In the genomic region with DNA sequence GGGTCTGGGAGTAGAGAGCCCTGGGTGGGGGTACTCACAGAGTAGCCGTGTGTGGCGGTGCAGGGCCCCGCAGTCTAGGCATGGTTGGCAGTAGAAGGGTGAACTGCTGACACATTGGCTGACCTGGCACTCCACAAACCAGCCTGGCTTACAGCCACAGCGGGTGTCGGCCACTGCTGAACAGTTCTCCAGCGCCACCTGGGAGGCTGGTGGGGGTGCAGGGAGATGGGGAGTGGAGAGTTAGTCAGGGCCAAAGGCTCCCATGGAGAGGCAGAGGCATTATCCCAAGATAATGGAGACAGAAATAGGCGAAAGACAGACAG, we compare ENCODE assay signal across 11 cellular contexts. TPM values are rescaled to one million over a fixed set of nuclear protein-coding genes. Genes with fewer than 3 reads are reported as not detected.
DNase-seq lines count a peak whose midpoint lies in the region; ATAC-seq, FAIRE-seq and TF ChIP-seq lines count a peak whose summit lies in the region.
"Had no signal": no experiment of that assay in that cellular context is flagged by ENCODE, and none has a peak within 500 bp of the region (broad histone marks: within the 10 kb centered on the region; RNA-seq: fewer than 3 reads in every experiment).

No MANE protein-coding gene starts in this region.

- BruUV-seq in Panc1 (replicated peaks; lab: Mats Ljungman, UMichigan), result no TSS peak

- H3K27me3 Mint-ChIP-seq in GM23338 (ENCODE audit: insufficient read depth, low read depth, poor library complexity) (peaks cover 15% of the 10 kb centered on the region), neural crest cell (ENCODE audit: low read depth) (no peaks in the 10 kb centered on the region)

- POLR2A ChIA-PET in Panc1 (lab: Charles Lee), result no interaction called here

- H3K27ac Mint-ChIP-seq in GM23338 (no peak overlapping the region), neural crest cell (ENCODE audit: unreplicated experiment) (peak overlapping the region; percentile 67)

- H3K4me3 Mint-ChIP-seq in GM23338 (peak overlapping the region; percentile 24; the same call in 2 of the 3 replicates), neural crest cell (no peak overlapping the region)

- H3K4me3 ChIP-seq in GM23338 (no peak overlapping the region), Panc1 (ENCODE audit: low read depth in 2 of 2, low read length in 2 of 2) (no peak overlapping the region)
- H3K4me3 ChIP-seq: HAP-1 had no signal

- H3K4me1 ChIP-seq in GM23338 (ENCODE audit: insufficient read depth) (peaks cover 12% of the 10 kb centered on the region), Panc1 (ENCODE audit: control insufficient read depth, insufficient read depth, low read length) (no peaks in the 10 kb centered on the region; the same call in 1 of the 2 replicates)
- H3K4me1 ChIP-seq: HAP-1 had no signal

- H3K27ac ChIP-seq in GM23338 (ENCODE audit: low read depth) (no peak overlapping the region), Panc1 (ENCODE audit: low read length) (no peak overlapping the region)

- peaks cover 12% of the 10 kb centered on the region; the same call in 1 of the 2 replicates for H3F3A ChIP-seq in GM23338 (replicated peaks; ENCODE audit: low read depth)

- in situ Hi-C loops in Panc1 (cut with HindIII; ENCODE audit: low pct_unique_long_range_greater_than_20kb, low sequenced_read_pairs), result no loop called here

- peak; percentile 1; the same call in 2 of the 3 replicates for ATAC-seq in GM23338
- ATAC-seq in Panc1, result peak; percentile 65
- no peak for ATAC-seq in HG02970 (IDR thresholded peaks at IDR 0.05; ENCODE audit: low FRiP score, unreplicated experiment)
- ATAC-seq in GM21526 (IDR thresholded peaks at IDR 0.05; ENCODE audit: low FRiP score, unreplicated experiment), result no peak

- intact Hi-C loops in Panc1 (cut with micrococcal nuclease; ENCODE audit: unreplicated experiment), result no loop called here

- peaks cover 5% of the 10 kb centered on the region; the same call in 1 of the 2 replicates for H3K27me3 ChIP-seq in GM23338 (ENCODE audit: insufficient read depth)
- no peaks in the 10 kb centered on the region for H3K27me3 ChIP-seq in Panc1 (ENCODE audit: control insufficient read depth, insufficient read depth, low read length)

- TF ChIP-seq CTCF in GM23338 (conservative IDR thresholded peaks at IDR 0.05; ENCODE audit: low read depth in 2 of 2) (peak in 1 of 2 experiments; percentile 46; a peak in 2 of 4 replicates), Panc1 (IDR thresholded peaks at IDR 0.05) (no peak; the same call in 1 of the 2 replicates), neural crest cell (conservative IDR thresholded peaks at IDR 0.05) (no peak)

- no peak for FAIRE-seq in GM12892 (lab: Jason Lieb, UNC)
- FAIRE-seq: colon had no signal

- H3K9me2 ChIP-seq in GM23338 (ENCODE audit: insufficient read depth), result no peaks in the 10 kb centered on the region

- H2AFZ ChIP-seq in GM23338, result no peak overlapping the region

- H3K9me3 ChIP-seq in Panc1 (ENCODE audit: control insufficient read depth, insufficient read depth, low read depth, low read length), result no peaks in the 10 kb centered on the region
- H3K9me3 ChIP-seq: HAP-1 had no signal

- H3K36me3 Mint-ChIP-seq in GM23338 (ENCODE audit: low read depth) (peaks cover 24% of the 10 kb centered on the region), neural crest cell (ENCODE audit: low read depth) (peaks cover 5% of the 10 kb centered on the region)

- no peak for TF ChIP-seq POLR2A in GM12892 (IDR thresholded peaks at IDR 0.05; ENCODE audit: low read depth, low read length)

- H3K4me1 Mint-ChIP-seq in GM23338 (peaks cover 18% of the 10 kb centered on the region), neural crest cell (peaks cover 6% of the 10 kb centered on the region)

- H3K9me3 Mint-ChIP-seq in GM23338 (no peaks in the 10 kb centered on the region; the same call in 1 of the 3 replicates), neural crest cell (no peaks in the 10 kb centered on the region)

- H4K20me1 ChIP-seq in GM23338 (replicated peaks; ENCODE audit: insufficient read depth), result no peaks in the 10 kb centered on the region; the same call in 1 of the 2 replicates

- no peak overlapping the region for H3K4me2 ChIP-seq in GM23338

- H3K36me3 ChIP-seq in GM23338 (ENCODE audit: insufficient read depth) (no peaks in the 10 kb centered on the region), Panc1 (ENCODE audit: control insufficient read depth, insufficient read depth, low read length) (no peaks in the 10 kb centered on the region)
- H3K36me3 ChIP-seq: HAP-1 had no signal

- CTCF ChIA-PET in Panc1 (lab: Charles Lee), result no interaction called here

- DNase-seq in GM23338 (ENCODE audit: low spot score) (no peak), Panc1 (ENCODE audit: low read depth, low spot score) (no peak), astrocyte of the hippocampus (ENCODE audit: low read depth, low spot score) (peak; percentile 49), neural crest cell (ENCODE audit: low read depth, low spot score) (no peak), GM12892 (ENCODE audit: insufficient read length) (no peak), superior temporal gyrus (ENCODE audit: extremely low spot score) (no peak)

- H3K79me2 ChIP-seq in GM23338 (replicated peaks; ENCODE audit: insufficient read depth), result no peaks in the 10 kb centered on the region

TF ChIP-seq in GM23338, 12 proteins besides CTCF, POLR2A, EP300 and RAD21 (continues in another document):
- TF ChIP-seq ZNF331 (CRISPR knock-in tag; IDR thresholded peaks at IDR 0.05; ENCODE audit: low read depth), result no peak
- no peak for TF ChIP-seq ZNF114 (CRISPR knock-in tag; IDR thresholded peaks at IDR 0.05)
- TF ChIP-seq, protein P1, sequence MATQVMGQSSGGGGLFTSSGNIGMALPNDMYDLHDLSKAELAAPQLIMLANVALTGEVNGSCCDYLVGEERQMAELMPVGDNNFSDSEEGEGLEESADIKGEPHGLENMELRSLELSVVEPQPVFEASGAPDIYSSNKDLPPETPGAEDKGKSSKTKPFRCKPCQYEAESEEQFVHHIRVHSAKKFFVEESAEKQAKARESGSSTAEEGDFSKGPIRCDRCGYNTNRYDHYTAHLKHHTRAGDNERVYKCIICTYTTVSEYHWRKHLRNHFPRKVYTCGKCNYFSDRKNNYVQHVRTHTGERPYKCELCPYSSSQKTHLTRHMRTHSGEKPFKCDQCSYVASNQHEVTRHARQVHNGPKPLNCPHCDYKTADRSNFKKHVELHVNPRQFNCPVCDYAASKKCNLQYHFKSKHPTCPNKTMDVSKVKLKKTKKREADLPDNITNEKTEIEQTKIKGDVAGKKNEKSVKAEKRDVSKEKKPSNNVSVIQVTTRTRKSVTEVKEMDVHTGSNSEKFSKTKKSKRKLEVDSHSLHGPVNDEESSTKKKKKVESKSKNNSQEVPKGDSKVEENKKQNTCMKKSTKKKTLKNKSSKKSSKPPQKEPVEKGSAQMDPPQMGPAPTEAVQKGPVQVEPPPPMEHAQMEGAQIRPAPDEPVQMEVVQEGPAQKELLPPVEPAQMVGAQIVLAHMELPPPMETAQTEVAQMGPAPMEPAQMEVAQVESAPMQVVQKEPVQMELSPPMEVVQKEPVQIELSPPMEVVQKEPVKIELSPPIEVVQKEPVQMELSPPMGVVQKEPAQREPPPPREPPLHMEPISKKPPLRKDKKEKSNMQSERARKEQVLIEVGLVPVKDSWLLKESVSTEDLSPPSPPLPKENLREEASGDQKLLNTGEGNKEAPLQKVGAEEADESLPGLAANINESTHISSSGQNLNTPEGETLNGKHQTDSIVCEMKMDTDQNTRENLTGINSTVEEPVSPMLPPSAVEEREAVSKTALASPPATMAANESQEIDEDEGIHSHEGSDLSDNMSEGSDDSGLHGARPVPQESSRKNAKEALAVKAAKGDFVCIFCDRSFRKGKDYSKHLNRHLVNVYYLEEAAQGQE (IDR thresholded peaks at IDR 0.05; ENCODE audit: unreplicated experiment), result no peak

RNA-seq across cellular contexts. Expression of gene TNFRSF25, which starts 1.5 kb away (rescaled TPM):
- 25.3 and 26.3 TPM in 2 replicates for total RNA-seq in GM23338 (2014; rRNA removed; shearing (Covaris generic))
- 13.6 and 15.2 TPM in 2 replicates for polyA plus RNA-seq in GM23338 (2016; fragmentation: Nextera tagmentation; extraction: Ambion mirVana)
- total RNA-seq in Panc1 (2021; ENCODE audit: unreplicated experiment) (7.0 TPM), neural crest cell (23.4 and 26.1 TPM in 2 replicates)
- polyA plus RNA-seq in Panc1 (2012; ENCODE audit: insufficient read length), result 14.2 TPM
- polyA plus RNA-seq in GM12892 (2012; ENCODE audit: missing spikeins), result not detected

RNA-seq across cellular contexts. Expression of gene PLEKHG5, which starts 27.0 kb away (rescaled TPM):
- total RNA-seq in GM23338 (2014; rRNA removed; shearing (Covaris generic)), result 25.8 and 26.4 TPM in 2 replicates
- 9.0 and 10.2 TPM in 2 replicates for polyA plus RNA-seq in GM23338 (2016; fragmentation: Nextera tagmentation; extraction: Ambion mirVana)
- total RNA-seq in Panc1 (2021; ENCODE audit: unreplicated experiment) (6.8 TPM), neural crest cell (28.9 and 31.7 TPM in 2 replicates)
- polyA plus RNA-seq in Panc1 (2012; ENCODE audit: insufficient read length), result 10.7 TPM
- 0.11 TPM for polyA plus RNA-seq in GM12892 (2012; ENCODE audit: missing spikeins)

RNA-seq across cellular contexts. Expression of gene ESPN, which starts 39.9 kb away (rescaled TPM):
- total RNA-seq in GM23338 (2014; rRNA removed; shearing (Covaris generic)), result 12.7 and 13.6 TPM in 2 replicates
- 12.2 and 13.5 TPM in 2 replicates for polyA plus RNA-seq in GM23338 (2016; fragmentation: Nextera tagmentation; extraction: Ambion mirVana)
- 8.5 TPM for total RNA-seq in Panc1 (2021; ENCODE audit: unreplicated experiment)
- polyA plus RNA-seq in Panc1 (2012; ENCODE audit: insufficient read length), result 13.6 TPM
- total RNA-seq in neural crest cell, result 1.7 and 4.3 TPM in 2 replicates
- polyA plus RNA-seq in GM12892 (2012; ENCODE audit: missing spikeins), result not detected
- total RNA-seq: LHCN-M2 had no signal

RNA-seq across cellular contexts. Expression of gene HES2, which starts 44.8 kb away (rescaled TPM):
- 1.2 and 1.6 TPM in 2 replicates for total RNA-seq in GM23338 (2014; rRNA removed; shearing (Covaris generic))
- polyA plus RNA-seq in GM23338 (2016; fragmentation: Nextera tagmentation; extraction: Ambion mirVana), result 1.1 and 2.1 TPM in 2 replicates
- total RNA-seq in Panc1 (2021; ENCODE audit: unreplicated experiment) (11.1 TPM), neural crest cell (0.07 TPM in 1 of 2 replicates, not detected in the other)
- 18.8 TPM for polyA plus RNA-seq in Panc1 (2012; ENCODE audit: insufficient read length)
- 0.57 TPM for polyA plus RNA-seq in GM12892 (2012; ENCODE audit: missing spikeins)
- total RNA-seq: LHCN-M2 had no signal

Comparison
In these comparisons a context has a peak if more than half of its experiments do, and no peak if none do; other contexts are left out.
1. ATAC-seq: peak in GM23338 (single experiment) and Panc1 (single experiment); none in HG02970 (single experiment) and GM21526 (single experiment).